Comparison of ENCODE assay signal across 9 cellular contexts in genomic region chr14:49566714-49567113, GRCh38.
"Had no signal": no experiment of that assay in that cellular context is flagged by ENCODE, and none has a peak within 500 bp of the region (broad histone marks: within the 10 kb centered on the region; RNA-seq: fewer than 3 reads in every experiment).

No MANE protein-coding gene starts in this region.

- ATAC-seq: HCT116 had no signal

- H3K36me3 ChIP-seq: HAP-1 had no signal

- H3K9ac ChIP-seq: GM23248, KMS-11 had no signal

- H3K9me3 ChIP-seq: HAP-1 had no signal

- DNase-seq: GM23248, GOT3, H7, IMR-90, KBM-7 had no signal

- H3K4me1 ChIP-seq: HAP-1 had no signal

- H3K27ac ChIP-seq: GM23248, HL-60, KMS-11 had no signal

- H3K4me3 ChIP-seq: GM23248, HAP-1 had no signal

- H3K4me2 ChIP-seq: KMS-11 had no signal

- H2AFZ ChIP-seq: GM23248 had no signal
